ENCODE assay signal across 8 cellular contexts in the genomic region with DNA sequence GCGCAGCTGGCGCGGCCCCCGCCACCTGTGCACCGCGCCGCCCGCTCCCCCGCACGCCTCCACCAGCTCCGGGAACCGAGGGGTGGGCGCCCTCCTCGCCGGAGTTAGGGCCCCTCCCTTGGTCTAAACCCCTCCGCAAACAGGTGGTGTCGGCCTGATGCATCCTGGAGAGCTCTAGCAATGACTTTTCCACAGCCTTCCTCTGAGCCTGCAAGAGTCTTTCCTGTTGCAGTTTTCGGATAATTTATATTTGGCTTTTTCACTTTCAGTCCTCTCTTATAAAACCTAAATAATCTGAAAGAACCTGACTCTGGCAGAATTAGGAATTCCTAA. TPM values are rescaled to one million over a fixed set of nuclear protein-coding genes. Genes with fewer than 3 reads are reported as not detected.
DNase-seq lines count a peak whose midpoint lies in the region; ATAC-seq and TF ChIP-seq lines count a peak whose summit lies in the region.

No MANE protein-coding gene starts in this region.

- peak overlapping the region; percentile 85 for H2AFZ ChIP-seq in PC-9

- H3K27me3 ChIP-seq in PC-9 (ENCODE audit: insufficient read depth, low read depth) (peaks cover 35% of the 10 kb centered on the region), esophagus muscularis mucosa (peaks cover 0 to 32% (median 0%) of the 10 kb centered on the region in 4 donors), rectal smooth muscle tissue (ENCODE audit: control insufficient read depth, insufficient read depth, low read length) (no peaks in the 10 kb centered on the region)

- H3K4me3 ChIP-seq in GM12875 (ENCODE audit: low read depth, low read length) (peak overlapping the region; percentile 53), PC-9 (peak overlapping the region; percentile 70), esophagus muscularis mucosa (peak overlapping the region; percentile 65 to 86 (median 68)), rectal smooth muscle tissue (ENCODE audit: low read length) (peak overlapping the region; percentile 71)

- H3K9me2 ChIP-seq in PC-9 (ENCODE audit: insufficient read depth), result no peaks in the 10 kb centered on the region

- no peak for TF ChIP-seq EP300 in esophagus muscularis mucosa (IDR thresholded peaks at IDR 0.05)

- TF ChIP-seq CTCF in GM12875 (IDR thresholded peaks at IDR 0.05; ENCODE audit: borderline replicate concordance, insufficient read depth, low read depth, low read length), result no peak
- no peak for TF ChIP-seq CTCF in PC-9 (conservative IDR thresholded peaks at IDR 0.05)
- no peak for TF ChIP-seq CTCF in esophagus muscularis mucosa (IDR thresholded peaks at IDR 0.05)

- POLR2A ChIA-PET in PC-9 (lab: Charles Lee; ENCODE audit: unreplicated experiment), result no interaction called here

- H3K9ac ChIP-seq in rectal smooth muscle tissue (ENCODE audit: low read length), result no peak overlapping the region

- no peak for TF ChIP-seq POLR2A in esophagus muscularis mucosa (IDR thresholded peaks at IDR 0.05; ENCODE audit: low read depth)

- H3K9me3 ChIP-seq in PC-9 (ENCODE audit: insufficient read depth, low read depth), result no peaks in the 10 kb centered on the region
- peaks cover 0 to 1% (median under 1%) of the 10 kb centered on the region in 4 donors for H3K9me3 ChIP-seq in esophagus muscularis mucosa

- H3K36me3 ChIP-seq in PC-9 (ENCODE audit: low read depth), result no peaks in the 10 kb centered on the region
- H3K36me3 ChIP-seq in esophagus muscularis mucosa, result no peaks in the 10 kb centered on the region
- H3K36me3 ChIP-seq in rectal smooth muscle tissue (ENCODE audit: control insufficient read depth, insufficient read depth, low read length), result no peaks in the 10 kb centered on the region

- 5% methylated on average over 8 of the region's 18 CpGs for WGBS in esophagus muscularis mucosa

- CTCF ChIA-PET in PC-9 (lab: Charles Lee), result interaction anchor here (2.2 kb wide), 1 partner anchor 150 kb away, joined by 12 read pairs; no protein-coding TSS in a partner anchor

- H4K20me1 ChIP-seq in PC-9 (ENCODE audit: insufficient read depth), result no peaks in the 10 kb centered on the region

- peak overlapping the region; percentile 95 for H3K4me2 ChIP-seq in PC-9

- H3K79me2 ChIP-seq in PC-9 (ENCODE audit: low read depth), result no peaks in the 10 kb centered on the region

- H3K4me1 ChIP-seq in PC-9 (replicated peaks; ENCODE audit: insufficient read depth) (0 out of 2 replicates have a peak, but pooled peaks cover 4% of the 10 kb centered on the region), esophagus muscularis mucosa (peaks cover 7 to 14% (median 12%) of the 10 kb centered on the region in 4 donors), rectal smooth muscle tissue (ENCODE audit: control insufficient read depth, insufficient read depth, low read length) (no peaks in the 10 kb centered on the region)

- ATAC-seq in HG03571 (IDR thresholded peaks at IDR 0.05; ENCODE audit: unreplicated experiment), result no peak

- intact Hi-C loops in PC-9 (cut with micrococcal nuclease; ENCODE audit: unreplicated experiment), result loop anchor here (2.0 kb wide), 2 partner anchors 150 to 206 kb away; a partner anchor contains a TSS
- intact Hi-C loops in esophagus muscularis mucosa (cut with DNase I), result loop anchor here (1.0 to 10.0 kb wide), 3 partner anchors 62 to 151 kb away; no protein-coding TSS in a partner anchor

- no TSS peak for BruUV-seq in PC-9 (replicated peaks; lab: Mats Ljungman, UMichigan)

- H3K27ac ChIP-seq in PC-9 (no peak overlapping the region), esophagus muscularis mucosa (replicated peaks in 1 of 4) (peak overlapping the region in 3 of 4 donors; percentile 68 to 78 (median 70)), rectal smooth muscle tissue (ENCODE audit: low read depth, low read length) (no peak overlapping the region)

- no peak for DNase-seq in PC-9
- DNase-seq in esophagus muscularis mucosa (ENCODE audit: extremely low spot score), result no peak
- DNase-seq in NCI-H2081 treated with DMSO at 0.1 percent for 48 hours (lab: John Stamatoyannopoulos, UW), result no peak
- no peak for DNase-seq in kidney tubule cell (ENCODE audit: low spot score)
- DNase-seq in NAMALWA (ENCODE audit: low spot score), result no peak

- H3F3A ChIP-seq in PC-9 (ENCODE audit: insufficient read depth, low read depth), result no peaks in the 10 kb centered on the region

RNA-seq across cellular contexts. Expression of a gene that starts 0.3 kb away (rescaled TPM):
- total RNA-seq in PC-9 (2021) (not detected in 2 replicates), esophagus muscularis mucosa (10 to 100 TPM in 1 of 4 donors, 1 to 10 TPM in 3; 7.0 to 13.7 (median 8.2) TPM)

Comparison
In these comparisons a context has a peak if more than half of its experiments do, and no peak if none do; other contexts are left out.
1. H3K27ac ChIP-seq: peak in esophagus muscularis mucosa (3 of 4); none in PC-9 (single experiment) and rectal smooth muscle tissue (single experiment).
2. Peak in every context shown above with its lines, with median percentiles within 50 percentile points of each other: H3K4me3 ChIP-seq.